1 cellular context compared by ENCODE assay signal in the genomic region with DNA sequence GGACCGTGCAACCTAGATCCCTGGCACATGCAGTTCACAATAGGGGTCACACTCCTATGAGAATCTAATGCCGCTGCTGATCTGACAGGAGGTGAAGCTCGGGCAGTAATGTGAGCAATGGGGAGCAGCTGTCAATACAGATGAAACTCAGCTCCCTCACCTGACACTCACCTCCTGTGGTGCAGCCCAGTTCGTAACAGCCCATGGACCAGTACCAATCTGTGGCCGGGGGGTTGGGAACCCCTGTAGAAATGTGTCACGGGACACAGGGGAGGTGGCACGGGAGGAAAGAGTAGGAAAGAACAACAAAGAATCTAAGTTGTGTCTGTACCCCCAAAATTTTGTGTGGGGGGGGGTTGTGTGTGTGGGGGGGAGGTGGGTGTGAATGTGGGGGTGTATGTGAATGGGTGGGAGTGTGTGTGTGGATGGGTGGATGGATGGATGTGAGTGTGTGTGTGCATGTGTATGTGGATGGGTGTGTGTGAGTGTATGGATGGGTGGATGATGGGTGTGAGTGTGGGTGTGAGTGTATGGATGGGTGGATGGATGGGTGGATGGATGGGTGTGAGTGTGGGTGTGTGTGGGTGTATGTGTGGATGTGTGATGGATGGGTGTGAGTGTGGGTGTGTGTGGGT.
A peak's percentile ranks its signal among the peaks of the same experiment; 100 is the strongest.
TF ChIP-seq lines count a peak whose summit lies in the region.

No MANE protein-coding gene starts in this region.

TF ChIP-seq in HEK293, 187 proteins besides CTCF, POLR2A, EP300 and RAD21 (continued from another document):
- TF ChIP-seq ZBTB11 (tag by site-specific recombination; conservative IDR thresholded peaks at IDR 0.05; ENCODE audit: low read depth) = no peak
- TF ChIP-seq ZSCAN4 (tag by site-specific recombination; IDR thresholded peaks at IDR 0.05) = no peak
- no peak for TF ChIP-seq YY1 (tag by site-specific recombination; IDR thresholded peaks at IDR 0.05)
- no peak for TF ChIP-seq SCRT2 (tag by site-specific recombination; IDR thresholded peaks at IDR 0.05)
- TF ChIP-seq ZSCAN30 (tag by site-specific recombination; IDR thresholded peaks at IDR 0.05) = no peak
- no peak for TF ChIP-seq MEIS1 (CRISPR knock-in tag; IDR thresholded peaks at IDR 0.05; ENCODE audit: borderline replicate concordance)
- TF ChIP-seq GLIS2 (tag by site-specific recombination; IDR thresholded peaks at IDR 0.05) = no peak
- TF ChIP-seq EGR2 (tag by site-specific recombination; IDR thresholded peaks at IDR 0.05; ENCODE audit: low read depth) = peak; percentile 63
- TF ChIP-seq ZNF549 (tag by site-specific recombination; IDR thresholded peaks at IDR 0.05) = no peak
- TF ChIP-seq ZFHX2 (tag by site-specific recombination; conservative IDR thresholded peaks at IDR 0.05) = peak; percentile 66
- TF ChIP-seq ZNF544 (tag by site-specific recombination; IDR thresholded peaks at IDR 0.05) = no peak
- TF ChIP-seq ZNF518A (tag by site-specific recombination; conservative IDR thresholded peaks at IDR 0.05; ENCODE audit: low read depth) = no peak
- no peak for TF ChIP-seq SALL2 (tag by site-specific recombination; IDR thresholded peaks at IDR 0.05; ENCODE audit: borderline replicate concordance)
- TF ChIP-seq, protein P1, sequence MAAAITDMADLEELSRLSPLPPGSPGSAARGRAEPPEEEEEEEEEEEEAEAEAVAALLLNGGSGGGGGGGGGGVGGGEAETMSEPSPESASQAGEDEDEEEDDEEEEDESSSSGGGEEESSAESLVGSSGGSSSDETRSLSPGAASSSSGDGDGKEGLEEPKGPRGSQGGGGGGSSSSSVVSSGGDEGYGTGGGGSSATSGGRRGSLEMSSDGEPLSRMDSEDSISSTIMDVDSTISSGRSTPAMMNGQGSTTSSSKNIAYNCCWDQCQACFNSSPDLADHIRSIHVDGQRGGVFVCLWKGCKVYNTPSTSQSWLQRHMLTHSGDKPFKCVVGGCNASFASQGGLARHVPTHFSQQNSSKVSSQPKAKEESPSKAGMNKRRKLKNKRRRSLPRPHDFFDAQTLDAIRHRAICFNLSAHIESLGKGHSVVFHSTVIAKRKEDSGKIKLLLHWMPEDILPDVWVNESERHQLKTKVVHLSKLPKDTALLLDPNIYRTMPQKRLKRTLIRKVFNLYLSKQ (tag by site-specific recombination; IDR thresholded peaks at IDR 0.05; ENCODE audit: borderline replicate concordance) = no peak
- TF ChIP-seq KLF1 (tag by site-specific recombination; IDR thresholded peaks at IDR 0.05) = peak; percentile 90
- TF ChIP-seq KLF10 (tag by site-specific recombination; IDR thresholded peaks at IDR 0.05) = no peak
- TF ChIP-seq PATZ1 (tag by site-specific recombination; IDR thresholded peaks at IDR 0.05) = peak; percentile 40; the same call in 1 of the 2 replicates
- no peak for TF ChIP-seq MYNN (tag by site-specific recombination; IDR thresholded peaks at IDR 0.05; ENCODE audit: borderline replicate concordance)
- no peak for TF ChIP-seq ZNF362 (tag by site-specific recombination; IDR thresholded peaks at IDR 0.05)
- peak; percentile 35; the same call in 1 of the 2 replicates for TF ChIP-seq KLF9 (tag by site-specific recombination; IDR thresholded peaks at IDR 0.05; ENCODE audit: low read depth)
- no peak for TF ChIP-seq ZNF624 (tag by site-specific recombination; IDR thresholded peaks at IDR 0.05)
TF ChIP-seq in HEK293: peak in this region for 5.
